In the genomic region with DNA sequence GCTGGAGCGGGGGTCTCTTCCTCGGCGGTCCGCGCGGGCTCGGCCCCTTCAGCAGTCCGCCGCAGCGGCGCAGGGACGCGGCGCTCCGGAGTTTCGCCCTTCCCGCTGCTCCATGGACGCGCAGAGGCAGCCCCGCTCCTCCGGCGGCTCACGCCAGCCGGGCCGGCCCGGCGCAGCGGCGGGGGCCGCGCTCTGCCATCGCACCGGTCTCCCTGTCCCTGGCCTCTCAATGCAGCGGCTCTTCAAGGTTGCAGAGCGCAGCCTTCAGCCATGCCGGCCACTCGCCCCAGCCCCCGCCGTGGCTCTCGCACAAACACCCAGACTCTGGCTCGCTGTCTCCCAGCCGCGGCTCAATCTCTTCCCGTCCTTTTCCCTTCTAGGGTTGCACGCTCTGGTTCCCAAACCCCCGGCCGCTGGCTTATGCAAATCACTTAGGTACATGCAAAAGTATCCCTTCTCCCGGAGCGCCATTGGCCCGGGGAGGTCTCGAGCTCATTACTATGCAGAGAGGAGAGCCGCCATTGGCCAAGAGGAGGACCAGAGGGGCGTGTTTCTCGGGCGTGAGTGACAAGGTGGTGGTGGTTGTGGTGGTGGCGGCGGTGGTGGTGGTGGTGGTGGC, we compare ENCODE assay signal across 8 cellular contexts. TPM values are rescaled to one million over a fixed set of nuclear protein-coding genes. Genes with fewer than 3 reads are reported as not detected.
DNase-seq lines count a peak whose midpoint lies in the region; ATAC-seq and TF ChIP-seq lines count a peak whose summit lies in the region.

A gene with protein sequence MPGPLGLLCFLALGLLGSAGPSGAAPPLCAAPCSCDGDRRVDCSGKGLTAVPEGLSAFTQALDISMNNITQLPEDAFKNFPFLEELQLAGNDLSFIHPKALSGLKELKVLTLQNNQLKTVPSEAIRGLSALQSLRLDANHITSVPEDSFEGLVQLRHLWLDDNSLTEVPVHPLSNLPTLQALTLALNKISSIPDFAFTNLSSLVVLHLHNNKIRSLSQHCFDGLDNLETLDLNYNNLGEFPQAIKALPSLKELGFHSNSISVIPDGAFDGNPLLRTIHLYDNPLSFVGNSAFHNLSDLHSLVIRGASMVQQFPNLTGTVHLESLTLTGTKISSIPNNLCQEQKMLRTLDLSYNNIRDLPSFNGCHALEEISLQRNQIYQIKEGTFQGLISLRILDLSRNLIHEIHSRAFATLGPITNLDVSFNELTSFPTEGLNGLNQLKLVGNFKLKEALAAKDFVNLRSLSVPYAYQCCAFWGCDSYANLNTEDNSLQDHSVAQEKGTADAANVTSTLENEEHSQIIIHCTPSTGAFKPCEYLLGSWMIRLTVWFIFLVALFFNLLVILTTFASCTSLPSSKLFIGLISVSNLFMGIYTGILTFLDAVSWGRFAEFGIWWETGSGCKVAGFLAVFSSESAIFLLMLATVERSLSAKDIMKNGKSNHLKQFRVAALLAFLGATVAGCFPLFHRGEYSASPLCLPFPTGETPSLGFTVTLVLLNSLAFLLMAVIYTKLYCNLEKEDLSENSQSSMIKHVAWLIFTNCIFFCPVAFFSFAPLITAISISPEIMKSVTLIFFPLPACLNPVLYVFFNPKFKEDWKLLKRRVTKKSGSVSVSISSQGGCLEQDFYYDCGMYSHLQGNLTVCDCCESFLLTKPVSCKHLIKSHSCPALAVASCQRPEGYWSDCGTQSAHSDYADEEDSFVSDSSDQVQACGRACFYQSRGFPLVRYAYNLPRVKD (minus strand): TSS at position 393 of the 619 bp plus-strand sequence. CDS start 488 bp downstream, outside the sequence.

- intact Hi-C loops in left lung (cut with DNase I) = no loop called here

- H3K4me1 ChIP-seq in left lung = peaks cover 5 to 10% of the 10 kb centered on the region in 2 donors

- H3K27me3 ChIP-seq in left lung = peaks cover 0 to 54% of the 10 kb centered on the region in 2 donors

- H3K9me3 ChIP-seq in left lung = no peaks in the 10 kb centered on the region

- H3K36me3 ChIP-seq in left lung = no peaks in the 10 kb centered on the region

- TF ChIP-seq CTCF in AG09309 (IDR thresholded peaks at IDR 0.05; ENCODE audit: control insufficient read depth, insufficient read depth, low read depth, low read length, missing control alignments) = no peak
- TF ChIP-seq CTCF in left lung (IDR thresholded peaks at IDR 0.05) = no peak

- ATAC-seq in HG03442 (IDR thresholded peaks at IDR 0.05; ENCODE audit: unreplicated experiment) (peak; percentile 89), left lung (peak; percentile 91)

- DNase-seq in AG09309 (ENCODE audit: low read depth) (peak; percentile 72), GM19240 (ENCODE audit: insufficient read length, low spot score) (peak; percentile 35), NCI-H526 treated with DMSO at 0.1 percent for 48 hours (lab: John Stamatoyannopoulos, UW) (peak; percentile 99), dermis blood vessel endothelial cell (peak; percentile 97), left lung (peak; percentile 82 to 91)
- DNase-seq in activated CD4-positive, alpha-beta T cell treated with anti-CD3 and anti-CD28 coated beads, Interleukin-2, amount 50 U/mL, for 4 hours = peak; percentile 64 to 66
- DNase-seq in stimulated activated CD4-positive, alpha-beta T cell treated with anti-CD3 and anti-CD28 coated beads, Interleukin-2, amount 100 ng/mL, for 24 hours = peak; percentile 70 to 71

- peak within 1 kb of the TSS; percentile 90 for H3K4me3 ChIP-seq in AG09309 (ENCODE audit: control insufficient read depth, low read depth, low read length)
- peak within 1 kb of the TSS; percentile 56 to 58 for H3K4me3 ChIP-seq in left lung

- peak within 1 kb of the TSS; percentile 68 to 70 for H3K27ac ChIP-seq in left lung

RNA-seq across cellular contexts. Expression of the gene that starts here (rescaled TPM):
- 1.9 and 3.6 TPM in 2 replicates for total RNA-seq in dermis blood vessel endothelial cell
- total RNA-seq in left lung = 1 to 10 TPM; 4.0 to 6.9 TPM

Comparison
In these comparisons a context has a peak if more than half of its experiments do, and no peak if none do; other contexts are left out.
1. Peak in every context shown above with its lines: DNase-seq, ATAC-seq, H3K4me3 ChIP-seq and H3K27ac ChIP-seq.
2. DNase-seq: peak in every context shown above with its lines; median percentile 99 in NCI-H526 treated with DMSO at 0.1 percent for 48 hours; 97 in dermis blood vessel endothelial cell; 86 in left lung; 72 in AG09309; 70 in stimulated activated CD4-positive, alpha-beta T cell treated with anti-CD3 and anti-CD28 coated beads, Interleukin-2, amount 100 ng/mL, for 24 hours; 65 in activated CD4-positive, alpha-beta T cell treated with anti-CD3 and anti-CD28 coated beads, Interleukin-2, amount 50 U/mL, for 4 hours; 35 in GM19240.